ENCODE assay signal across 8 cellular contexts in genomic region chr10:22681783-22682183, GRCh38. TPM values are rescaled to one million over a fixed set of nuclear protein-coding genes. Genes with fewer than 3 reads are reported as not detected.
A peak's percentile ranks its signal among the peaks of the same experiment; 100 is the strongest.
DNase-seq lines count a peak whose midpoint lies in the region; ATAC-seq and TF ChIP-seq lines count a peak whose summit lies in the region.

No MANE protein-coding gene starts in this region.

- H3K27me3 Mint-ChIP-seq in CD14-positive monocyte (ENCODE audit: low read depth in 3 of 3): peaks cover 0 to 2% (median 0%) of the 10 kb centered on the region in 3 donors

- H3K36me3 ChIP-seq in MG63: no peaks in the 10 kb centered on the region
- no peaks in the 10 kb centered on the region for H3K36me3 ChIP-seq in kidney epithelial cell (ENCODE audit: control insufficient read depth, insufficient read depth, low read length)
- no peaks in the 10 kb centered on the region for H3K36me3 ChIP-seq in esophagus muscularis mucosa

- no peaks in the 10 kb centered on the region for H3K9me3 Mint-ChIP-seq in CD14-positive monocyte

- H3K27ac Mint-ChIP-seq in CD14-positive monocyte: peak overlapping the region in 1 of 7 donors; percentile 88

- H3K27ac ChIP-seq in esophagus muscularis mucosa (replicated peaks in 1 of 4): no peak overlapping the region

- H3K9me3 ChIP-seq in MG63 (no peaks in the 10 kb centered on the region), esophagus muscularis mucosa (no peaks in the 10 kb centered on the region)

- H3K4me3 ChIP-seq in MG63 (no peak overlapping the region), kidney epithelial cell (ENCODE audit: low read depth, low read length) (no peak overlapping the region), esophagus muscularis mucosa (no peak overlapping the region)

- peaks cover 10% of the 10 kb centered on the region in 2 donors for H3K36me3 Mint-ChIP-seq in CD14-positive monocyte

- intact Hi-C loops in CD14-positive monocyte (cut with micrococcal nuclease) (no loop called here), esophagus muscularis mucosa (cut with DNase I) (no loop called here)

- no peak overlapping the region for H3K4me3 Mint-ChIP-seq in CD14-positive monocyte

- no peak for TF ChIP-seq CTCF in kidney epithelial cell (IDR thresholded peaks at IDR 0.05; ENCODE audit: insufficient read depth, low read length, poor library complexity, severe bottlenecking)
- no peak for TF ChIP-seq CTCF in CD14-positive monocyte (IDR thresholded peaks at IDR 0.05)
- no peak for TF ChIP-seq CTCF in esophagus muscularis mucosa (IDR thresholded peaks at IDR 0.05)

- TF ChIP-seq POLR2A in esophagus muscularis mucosa (IDR thresholded peaks at IDR 0.05; ENCODE audit: low read depth): no peak

- no peaks in the 10 kb centered on the region for H3K27me3 ChIP-seq in MG63
- no peaks in the 10 kb centered on the region for H3K27me3 ChIP-seq in kidney epithelial cell (ENCODE audit: control insufficient read depth, insufficient read depth, low read length)
- no peaks in the 10 kb centered on the region for H3K27me3 ChIP-seq in esophagus muscularis mucosa

- WGBS in esophagus muscularis mucosa: 71% methylated on average over 4 of the region's 4 CpGs

- H3K4me1 ChIP-seq in esophagus muscularis mucosa: peaks cover 31 to 57% (median 53%) of the 10 kb centered on the region in 4 donors

- DNase-seq in DMS53 treated with DMSO at 0.1 percent for 48 hours (lab: John Stamatoyannopoulos, UW; ENCODE audit: unreplicated experiment) (peak; percentile 82), MG63 (peak; percentile 66), kidney epithelial cell (ENCODE audit: low read depth) (peak; percentile 38), CD14-positive monocyte (ENCODE audit: low spot score) (no peak), COLO668 (lab: John Stamatoyannopoulos, UW; ENCODE audit: unreplicated experiment) (no peak), esophagus muscularis mucosa (ENCODE audit: extremely low spot score) (no peak)
- peak; percentile 30 for DNase-seq in activated T-helper 9 cell treated with anti-CD3 and anti-CD28 coated beads, Interleukin-2, amount 50 U/mL, for 16 hours (ENCODE audit: low read depth)

- ATAC-seq in GM18517 (IDR thresholded peaks at IDR 0.05; ENCODE audit: unreplicated experiment): no peak

- peaks cover 43% of the 10 kb centered on the region for H3K4me1 Mint-ChIP-seq in CD14-positive monocyte

- no peak for TF ChIP-seq EP300 in esophagus muscularis mucosa (IDR thresholded peaks at IDR 0.05)

RNA-seq across cellular contexts. Expression of gene PIP4K2A, which starts 32.6 kb away (rescaled TPM):
- 17.4 and 17.8 TPM in 2 replicates for total RNA-seq in MG63 (2014; rRNA removed; shearing (Covaris generic); ENCODE audit: low replicate concordance)
- 23.6 and 24.9 TPM in 2 replicates for total RNA-seq in kidney epithelial cell
- 10 to 100 TPM in 1 of 2 donors, 1 to 10 TPM in 1; 9.7 to 16.6 TPM for polyA plus RNA-seq in CD14-positive monocyte
- total RNA-seq in esophagus muscularis mucosa: 10 to 100 TPM; 26.2 to 34.3 (median 32.5) TPM

Comparison
In these comparisons a context has a peak if more than half of its experiments do, and no peak if none do; other contexts are left out.
1. DNase-seq: peak in DMS53 treated with DMSO at 0.1 percent for 48 hours (single experiment), MG63 (single experiment), activated T-helper 9 cell treated with anti-CD3 and anti-CD28 coated beads, Interleukin-2, amount 50 U/mL, for 16 hours (single experiment) and kidney epithelial cell (single experiment); none in CD14-positive monocyte (single experiment), COLO668 (single experiment) and esophagus muscularis mucosa (single experiment).